In genomic region chr11:62459080-62459479, GRCh38 we compare ENCODE assay signal across 21 cellular contexts. TPM values are rescaled to one million over a fixed set of nuclear protein-coding genes. Genes with fewer than 3 reads are reported as not detected.
DNase-seq lines count a peak whose midpoint lies in the region; TF ChIP-seq lines count a peak whose summit lies in the region.
"Had no signal": no experiment of that assay in that cellular context is flagged by ENCODE, and none has a peak within 500 bp of the region (broad histone marks: within the 10 kb centered on the region; RNA-seq: fewer than 3 reads in every experiment).

No MANE protein-coding gene starts in this region.

- no peak for TF ChIP-seq CTCF in tibial nerve (IDR thresholded peaks at IDR 0.05)

- peak; percentile 19 for DNase-seq in NOMO-1 treated with DMSO at 0.1 percent for 48 hours (lab: John Stamatoyannopoulos, UW; ENCODE audit: unreplicated experiment)
- DNase-seq in NOMO-1 treated with dmso at 0.1 percent for 144 hours (lab: John Stamatoyannopoulos, UW; ENCODE audit: unreplicated experiment): no peak
- DNase-seq in tibial nerve (ENCODE audit: low spot score in 2 of 2): no peak
- DNase-seq in HPDE6-E6E7 (ENCODE audit: extremely low spot score): no peak
- DNase-seq in NCI-H1092 treated with DMSO at 0.1 percent for 48 hours (lab: John Stamatoyannopoulos, UW): no peak
- DNase-seq in NCI-H345 treated with DMSO at 0.1 percent for 48 hours (lab: John Stamatoyannopoulos, UW; ENCODE audit: unreplicated experiment): no peak
- DNase-seq: 8988T; activated CD8-positive, alpha-beta memory T cell treated with anti-CD3 and anti-CD28 coated beads for 24 hours; brain microvascular endothelial cell; DMS 273 treated with DMSO at 0.1 percent for 48 hours; gastrocnemius medialis; GDM1; GOT3 had no signal

- H3K36me3 ChIP-seq in mucosa of rectum (ENCODE audit: control insufficient read depth in 2 of 2, insufficient read depth in 2 of 2, low read length in 2 of 2) (no peaks in the 10 kb centered on the region), tibial nerve (no peaks in the 10 kb centered on the region)
- H3K36me3 ChIP-seq: BLaER1, brain microvascular endothelial cell, gastrocnemius medialis, right atrium auricular region had no signal

- no peaks in the 10 kb centered on the region for H3K9me3 Mint-ChIP-seq in dendritic cell treated with granulocyte-macrophage colony-stimulating factor and Interleukin-4, amounts not matched to agents 40 ng/mL and 50 ng/mL, for 4 days
- H3K9me3 Mint-ChIP-seq: stimulated activated effector memory CD8-positive, alpha-beta T cell treated with anti-CD3 and anti-CD28 coated beads, Interleukin-12 subunit alpha, Interleukin-12 subunit beta, amount 100 ng/mL, for 72 hours had no signal

- intact Hi-C loops in dendritic cell treated with granulocyte-macrophage colony-stimulating factor and Interleukin-4, amounts not matched to agents 40 ng/mL and 50 ng/mL, for 4 days (cut with micrococcal nuclease): no loop called here

- peaks cover 5 to 20% of the 10 kb centered on the region in 2 donors for H3K4me1 ChIP-seq in mucosa of rectum (ENCODE audit: control insufficient read depth in 2 of 2, insufficient read depth in 2 of 2, low read length in 2 of 2)
- peaks cover 0 to 60% (median 33%) of the 10 kb centered on the region in 4 donors for H3K4me1 ChIP-seq in tibial nerve
- H3K4me1 ChIP-seq: BLaER1, gastrocnemius medialis had no signal

- H3K27ac Mint-ChIP-seq in dendritic cell treated with granulocyte-macrophage colony-stimulating factor and Interleukin-4, amounts not matched to agents 40 ng/mL and 50 ng/mL, for 4 days: peak overlapping the region; percentile 90
- H3K27ac Mint-ChIP-seq: activated naive CD8-positive, alpha-beta T cell; stimulated activated effector memory CD8-positive, alpha-beta T cell treated with anti-CD3 and anti-CD28 coated beads, Interleukin-12 subunit alpha, Interleukin-12 subunit beta, amount 100 ng/mL, for 72 hours had no signal

- no peaks in the 10 kb centered on the region for H3K27me3 Mint-ChIP-seq in dendritic cell treated with granulocyte-macrophage colony-stimulating factor and Interleukin-4, amounts not matched to agents 40 ng/mL and 50 ng/mL, for 4 days
- H3K27me3 Mint-ChIP-seq: activated naive CD8-positive, alpha-beta T cell had no signal

- H3K4me3 ChIP-seq in mucosa of rectum (ENCODE audit: low read length in 2 of 2): peak overlapping the region in 1 of 2 donors; percentile 7
- H3K4me3 ChIP-seq in tibial nerve: no peak overlapping the region
- H3K4me3 ChIP-seq: BLaER1, gastrocnemius medialis, right atrium auricular region, SK-N-MC had no signal

- WGBS in tibial nerve, 2 donors: 70 to 78% methylated on average over 1 of the region's 1 CpG

- no peak for TF ChIP-seq POLR2A in tibial nerve (IDR thresholded peaks at IDR 0.05)

- H3K27ac ChIP-seq in mucosa of rectum (ENCODE audit: low read depth in 2 of 2, low read length in 2 of 2): peak overlapping the region; percentile 26 to 48
- H3K27ac ChIP-seq in tibial nerve: peak overlapping the region in 3 of 4 donors; percentile 74 to 90 (median 81)
- H3K27ac ChIP-seq: BLaER1, brain microvascular endothelial cell, gastrocnemius medialis, right atrium auricular region, SK-N-MC had no signal

- H3K9me3 ChIP-seq in mucosa of rectum (ENCODE audit: control insufficient read depth in 2 of 2, low read length in 2 of 2): no peaks in the 10 kb centered on the region
- no peaks in the 10 kb centered on the region for H3K9me3 ChIP-seq in tibial nerve
- H3K9me3 ChIP-seq: BLaER1, gastrocnemius medialis had no signal

- peaks cover 90% of the 10 kb centered on the region for H3K4me1 Mint-ChIP-seq in dendritic cell treated with granulocyte-macrophage colony-stimulating factor and Interleukin-4, amounts not matched to agents 40 ng/mL and 50 ng/mL, for 4 days (ENCODE audit: low read depth)

- H3K9ac ChIP-seq in mucosa of rectum (ENCODE audit: low read depth in 1 of 2, low read length in 2 of 2): no peak overlapping the region
- H3K9ac ChIP-seq: BLaER1 had no signal

- H3K36me3 Mint-ChIP-seq in dendritic cell treated with granulocyte-macrophage colony-stimulating factor and Interleukin-4, amounts not matched to agents 40 ng/mL and 50 ng/mL, for 4 days (ENCODE audit: low read depth): no peaks in the 10 kb centered on the region
- H3K36me3 Mint-ChIP-seq: activated naive CD8-positive, alpha-beta T cell had no signal

- H3K4me3 Mint-ChIP-seq in dendritic cell treated with granulocyte-macrophage colony-stimulating factor and Interleukin-4, amounts not matched to agents 40 ng/mL and 50 ng/mL, for 4 days: peak overlapping the region; percentile 24
- H3K4me3 Mint-ChIP-seq: activated naive CD8-positive, alpha-beta T cell; stimulated activated effector memory CD8-positive, alpha-beta T cell treated with anti-CD3 and anti-CD28 coated beads, Interleukin-12 subunit alpha, Interleukin-12 subunit beta, amount 100 ng/mL, for 72 hours had no signal

- no peaks in the 10 kb centered on the region for H3K27me3 ChIP-seq in mucosa of rectum (ENCODE audit: control insufficient read depth in 2 of 2, insufficient read depth in 2 of 2, low read length in 2 of 2)
- H3K27me3 ChIP-seq in tibial nerve: no peaks in the 10 kb centered on the region
- H3K27me3 ChIP-seq: BLaER1, brain microvascular endothelial cell, gastrocnemius medialis, right atrium auricular region had no signal

- no peak for TF ChIP-seq EP300 in tibial nerve (IDR thresholded peaks at IDR 0.05)

RNA-seq across cellular contexts. Expression of gene SCGB1A1, which starts 40.2 kb away (rescaled TPM):
- not detected for total RNA-seq in tibial nerve
- total RNA-seq: endothelial cell of umbilical vein, gastrocnemius medialis, right atrium auricular region had no signal
